9 cellular contexts compared by ENCODE assay signal in the genomic region with DNA sequence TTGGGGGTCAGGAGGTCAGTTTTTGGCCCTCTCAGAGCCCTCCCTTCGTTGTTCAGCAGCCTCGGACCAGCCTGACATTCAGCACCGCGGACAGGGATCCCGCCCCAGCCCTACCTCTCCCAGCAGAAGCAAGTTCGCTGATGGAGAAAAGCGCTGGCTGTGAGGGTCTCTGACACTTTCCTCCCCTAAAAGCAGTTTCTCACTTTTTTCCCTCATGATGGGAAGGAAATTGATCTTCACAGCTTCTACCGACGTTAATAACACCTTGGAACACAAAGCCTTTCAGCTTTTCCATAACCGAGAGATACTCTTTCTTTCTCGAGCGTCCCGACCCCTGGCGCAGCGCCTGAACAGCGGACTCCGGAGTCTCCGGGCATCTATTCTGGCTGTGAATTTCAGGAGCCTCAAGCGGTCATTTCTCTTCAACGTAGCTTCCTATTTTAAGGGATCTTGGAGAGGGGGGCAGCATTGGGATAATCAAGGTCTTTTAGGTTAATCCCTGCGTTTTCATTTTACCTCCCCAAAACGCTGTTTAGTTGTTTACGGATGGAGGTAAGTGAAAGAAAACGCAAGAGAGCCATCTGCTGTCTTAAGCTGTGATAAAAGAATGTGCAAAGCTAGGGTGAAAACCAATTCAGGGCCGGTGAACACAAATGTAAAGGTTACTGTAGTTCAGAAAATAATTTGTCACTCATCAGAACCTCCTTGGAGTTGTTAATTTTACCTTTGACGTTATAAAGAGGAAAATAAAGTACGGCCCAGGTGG.
A peak's percentile ranks its signal among the peaks of the same experiment; 100 is the strongest.
DNase-seq lines count a peak whose midpoint lies in the region; ATAC-seq and TF ChIP-seq lines count a peak whose summit lies in the region.
"Had no signal": no experiment of that assay in that cellular context is flagged by ENCODE, and none has a peak within 500 bp of the region (broad histone marks: within the 10 kb centered on the region; RNA-seq: fewer than 3 reads in every experiment).

No MANE protein-coding gene starts in this region.

- H3K36me3 ChIP-seq in BE2C, result no peaks in the 10 kb centered on the region

- no peaks in the 10 kb centered on the region for H3K4me1 Mint-ChIP-seq in natural killer cell

- peak overlapping the region; percentile 70 for H3K4me3 ChIP-seq in BE2C (ENCODE audit: low read depth, low read length)
- H3K4me3 ChIP-seq: SK-N-MC had no signal

- no peaks in the 10 kb centered on the region for H3K4me1 ChIP-seq in BE2C

- intact Hi-C loops in natural killer cell (cut with micrococcal nuclease), result no loop called here

- H3K36me3 Mint-ChIP-seq in natural killer cell, result no peaks in the 10 kb centered on the region

- DNase-seq in BE2C, result peak; percentile 29
- DNase-seq in NCI-H1092 treated with DMSO at 0.1 percent for 48 hours (lab: John Stamatoyannopoulos, UW), result peak; percentile 90
- peak; percentile 76 for DNase-seq in cerebellar cortex (ENCODE audit: low spot score)
- peak; percentile 18 for DNase-seq in kidney tubule cell (ENCODE audit: low spot score)
- no peak for DNase-seq in NK-92 treated with Interleukin-12 subunit alpha and Interleukin-12 subunit beta, amount 100 ng/mL, for 24 hours (lab: John Stamatoyannopoulos, UW)
- no peak for DNase-seq in dedifferentiated amniotic fluid mesenchymal stem cell (ENCODE audit: extremely low spot score)
- no peak for DNase-seq in natural killer cell

- ATAC-seq in HG03378 (IDR thresholded peaks at IDR 0.05; ENCODE audit: unreplicated experiment), result no peak
- ATAC-seq in natural killer cell, result no peak

- no peak overlapping the region for H3K27ac Mint-ChIP-seq in natural killer cell

- H3K9me3 ChIP-seq in BE2C, result no peaks in the 10 kb centered on the region

- H3K27me3 Mint-ChIP-seq in natural killer cell (ENCODE audit: low read depth in 2 of 2), result peaks cover 29 to 40% of the 10 kb centered on the region in 2 donors

- peaks cover 0 to 4% of the 10 kb centered on the region in 2 donors for H3K9me3 Mint-ChIP-seq in natural killer cell

- H3K27me3 ChIP-seq in BE2C, result peaks cover 17% of the 10 kb centered on the region

- TF ChIP-seq CTCF in BE2C (IDR thresholded peaks at IDR 0.05; ENCODE audit: low read depth, low read length) (peak; percentile 38), natural killer cell (IDR thresholded peaks at IDR 0.05) (no peak)

- no peak overlapping the region for H3K4me3 Mint-ChIP-seq in natural killer cell

Comparison
In these comparisons a context has a peak if more than half of its experiments do, and no peak if none do; other contexts are left out.
1. DNase-seq: peak in BE2C (single experiment), NCI-H1092 treated with DMSO at 0.1 percent for 48 hours (single experiment), cerebellar cortex (single experiment) and kidney tubule cell (single experiment); none in NK-92 treated with Interleukin-12 subunit alpha and Interleukin-12 subunit beta, amount 100 ng/mL, for 24 hours (single experiment), dedifferentiated amniotic fluid mesenchymal stem cell (single experiment) and natural killer cell (single experiment).